Comparison of ENCODE assay signal across 8 cellular contexts in the genomic region with DNA sequence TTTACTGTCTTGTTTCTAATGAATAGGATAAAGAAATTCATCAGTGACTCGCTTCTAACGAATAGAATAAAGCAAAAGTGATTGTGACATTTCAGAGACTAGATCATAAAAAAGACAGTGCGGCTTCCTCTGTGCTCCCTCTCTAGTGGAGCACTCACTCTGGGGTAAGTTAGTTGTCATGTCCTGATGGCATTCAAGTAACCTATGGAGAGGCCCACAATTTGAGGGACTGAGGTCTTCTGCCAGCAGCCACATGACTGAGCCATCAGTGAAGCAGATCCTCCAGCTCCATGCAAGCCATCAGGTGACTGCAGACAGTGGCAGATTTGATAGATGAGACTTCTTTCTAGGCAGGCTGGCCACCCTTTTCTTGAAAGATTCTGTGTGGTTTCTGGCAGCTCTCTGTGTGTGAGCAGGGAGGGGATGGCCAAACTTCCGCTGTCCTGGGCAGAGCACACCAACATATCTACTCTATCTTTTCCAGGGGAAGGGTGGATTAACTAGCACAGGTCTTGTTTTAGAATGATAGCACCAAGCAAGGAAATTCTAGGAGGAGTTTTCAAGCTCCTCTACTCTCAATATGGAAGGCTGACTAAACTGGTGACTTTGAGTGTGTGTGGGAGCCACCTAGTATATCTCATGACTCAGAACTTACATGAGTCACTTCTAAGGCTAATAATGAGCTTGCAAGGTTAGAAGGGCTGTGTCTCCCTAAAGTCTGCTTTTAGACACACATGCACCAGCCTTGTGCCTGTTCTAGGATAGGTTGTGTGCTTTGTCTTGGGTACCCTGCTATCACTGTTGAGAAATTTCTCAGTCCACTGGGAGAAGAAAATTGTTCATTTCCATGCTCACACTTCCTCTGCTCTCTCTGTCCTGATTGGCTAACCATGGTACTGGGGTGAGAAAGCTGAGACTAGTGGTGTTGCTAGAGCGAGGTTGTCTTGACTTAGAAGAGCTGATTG.
DNase-seq lines count a peak whose midpoint lies in the region; ATAC-seq and TF ChIP-seq lines count a peak whose summit lies in the region.

No MANE protein-coding gene starts in this region.

- POLR2A ChIA-PET in PC-9 (lab: Charles Lee; ENCODE audit: unreplicated experiment), result interaction anchor here (1.1 kb wide), 1 partner anchor 18 kb away, joined by 6 read pairs; no protein-coding TSS in a partner anchor
- POLR2A ChIA-PET in HEK293T (lab: Yijun Ruan, JAX), result no interaction called here

- no peak for TF ChIP-seq CTCF in PC-9 (conservative IDR thresholded peaks at IDR 0.05)

- H3K4me2 ChIP-seq in PC-9, result peak overlapping the region; percentile 40; the same call in 1 of the 2 replicates

- no peaks in the 10 kb centered on the region for H3K9me2 ChIP-seq in PC-9 (ENCODE audit: insufficient read depth)

- no peaks in the 10 kb centered on the region for H3K27me3 ChIP-seq in PC-9 (ENCODE audit: insufficient read depth, low read depth)

- H3K79me2 ChIP-seq in PC-9 (ENCODE audit: low read depth), result no peaks in the 10 kb centered on the region

- intact Hi-C loops in PC-9 (cut with micrococcal nuclease; ENCODE audit: unreplicated experiment), result no loop called here

- no peaks in the 10 kb centered on the region for H3F3A ChIP-seq in PC-9 (ENCODE audit: insufficient read depth, low read depth)

- H3K36me3 Mint-ChIP-seq in activated naive CD4-positive, alpha-beta T cell treated with anti-CD3 and anti-CD28 coated beads, Interleukin-2, amount 50 U/mL, for 72 hours, result peaks cover 6% of the 10 kb centered on the region in 2 donors

- H3K4me3 ChIP-seq in PC-9, result no peak overlapping the region

- H3K9me3 ChIP-seq in PC-9 (ENCODE audit: insufficient read depth, low read depth), result no peaks in the 10 kb centered on the region

- H2AFZ ChIP-seq in PC-9, result no peak overlapping the region

- no TSS peak for BruUV-seq in PC-9 (replicated peaks; lab: Mats Ljungman, UMichigan)

- H3K27ac ChIP-seq in PC-9, result peak overlapping the region; percentile 55

- CTCF ChIA-PET in PC-9 (lab: Charles Lee), result interaction anchor here (1.0 kb wide), 1 partner anchor 139 kb away, joined by 5 read pairs; no protein-coding TSS in a partner anchor
- CTCF ChIA-PET in HEK293T (lab: Yijun Ruan, JAX), result no interaction called here

- peaks cover 10% of the 10 kb centered on the region for H3K4me1 ChIP-seq in PC-9 (replicated peaks; ENCODE audit: insufficient read depth)

- H3K36me3 ChIP-seq in PC-9 (ENCODE audit: low read depth), result no peaks in the 10 kb centered on the region

- H4K20me1 ChIP-seq in PC-9 (ENCODE audit: insufficient read depth), result no peaks in the 10 kb centered on the region

- H3K9me3 Mint-ChIP-seq in activated naive CD4-positive, alpha-beta T cell treated with anti-CD3 and anti-CD28 coated beads, Interleukin-2, amount 50 U/mL, for 72 hours, result peaks cover 0 to 3% of the 10 kb centered on the region in 2 donors

- H3K27ac Mint-ChIP-seq in activated naive CD4-positive, alpha-beta T cell treated with anti-CD3 and anti-CD28 coated beads, Interleukin-2, amount 50 U/mL, for 72 hours, result no peak overlapping the region

- peak; percentile 84 to 86 for ATAC-seq in activated naive CD4-positive, alpha-beta T cell treated with anti-CD3 and anti-CD28 coated beads, Interleukin-2, amount 50 U/mL, for 72 hours
- ATAC-seq in HG02885 (IDR thresholded peaks at IDR 0.05; ENCODE audit: poor library complexity, unreplicated experiment), result peak; percentile 93

- peak in 1 of 2 donors; percentile 6 for DNase-seq in activated naive CD4-positive, alpha-beta T cell treated with anti-CD3 and anti-CD28 coated beads, Interleukin-2, amount 50 U/mL, for 72 hours (ENCODE audit: low spot score in 2 of 2)
- no peak for DNase-seq in activated naive CD4-positive, alpha-beta T cell treated with Interleukin-2 at 50 U/mL for 16 hours
- DNase-seq in PC-9 (peak; percentile 26 to 64), inferior parietal cortex (ENCODE audit: extremely low spot score) (peak; percentile 3), iPS-NIHi7 (ENCODE audit: extremely low spot score) (no peak), NCI-H1694 (lab: John Stamatoyannopoulos, UW) (no peak), HEK293T (ENCODE audit: extremely low spot score) (no peak)

TF ChIP-seq in HEK293T, 16 proteins besides CTCF, POLR2A, EP300 and RAD21:
- TF ChIP-seq ARNT (IDR thresholded peaks at IDR 0.05) (no peak), L3MBTL2 (conservative IDR thresholded peaks at IDR 0.05) (no peak), SP1 (IDR thresholded peaks at IDR 0.05) (no peak), FOXM1 (IDR thresholded peaks at IDR 0.05; ENCODE audit: borderline replicate concordance) (no peak), ZNF384 (IDR thresholded peaks at IDR 0.05) (no peak), FOXA1 (IDR thresholded peaks at IDR 0.05) (no peak), NFRKB (IDR thresholded peaks at IDR 0.05) (no peak), TARDBP (IDR thresholded peaks at IDR 0.05) (no peak), CTBP1 (IDR thresholded peaks at IDR 0.05; ENCODE audit: borderline replicate concordance) (no peak), PKNOX1 (IDR thresholded peaks at IDR 0.05) (no peak), FOXK2 (IDR thresholded peaks at IDR 0.05) (no peak), LEF1 (IDR thresholded peaks at IDR 0.05; ENCODE audit: borderline replicate concordance) (no peak), HDGF (IDR thresholded peaks at IDR 0.05; ENCODE audit: borderline replicate concordance) (no peak), BHLHE40 (IDR thresholded peaks at IDR 0.05; ENCODE audit: borderline replicate concordance) (no peak), SUZ12 (IDR thresholded peaks at IDR 0.05) (no peak), ELF4 (IDR thresholded peaks at IDR 0.05) (no peak)

Comparison
In these comparisons a context has a peak if more than half of its experiments do, and no peak if none do; other contexts are left out.
1. DNase-seq: peak in PC-9 (2 of 2) and inferior parietal cortex (single experiment); none in activated naive CD4-positive, alpha-beta T cell treated with Interleukin-2 at 50 U/mL for 16 hours (single experiment), iPS-NIHi7 (single experiment), NCI-H1694 (single experiment) and HEK293T (single experiment).